20 cellular contexts compared by ENCODE assay signal in the genomic region with DNA sequence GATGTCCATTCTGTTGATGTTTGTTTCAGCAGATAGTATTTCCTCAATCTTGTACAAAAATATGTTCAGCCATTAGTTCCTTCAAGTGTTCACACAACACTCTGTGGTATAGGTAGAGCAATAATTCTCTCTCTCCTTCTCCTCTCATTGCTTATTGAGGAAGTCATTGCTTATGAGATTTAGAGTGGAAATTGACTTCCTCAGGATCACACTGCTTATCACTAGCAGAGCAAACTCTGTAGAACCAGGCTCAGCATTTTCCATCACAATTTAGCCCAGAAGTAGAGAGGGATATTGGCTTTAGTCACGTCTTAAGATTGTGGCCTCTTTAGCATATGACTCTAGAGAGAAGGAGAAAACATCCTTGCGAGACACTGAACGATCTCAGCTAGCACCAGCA. TPM values are rescaled to one million over a fixed set of nuclear protein-coding genes. Genes with fewer than 3 reads are reported as not detected.
DNase-seq lines count a peak whose midpoint lies in the region; ATAC-seq and TF ChIP-seq lines count a peak whose summit lies in the region.
"Had no signal": no experiment of that assay in that cellular context is flagged by ENCODE, and none has a peak within 500 bp of the region (broad histone marks: within the 10 kb centered on the region; RNA-seq: fewer than 3 reads in every experiment).

No MANE protein-coding gene starts in this region.

- H3K27ac Mint-ChIP-seq in Caco-2 (ENCODE audit: unreplicated experiment), result peak overlapping the region; percentile 60
- peak overlapping the region; percentile 38 for H3K27ac Mint-ChIP-seq in activated T-helper 17 cell treated with anti-CD3 and anti-CD28 coated beads, Interleukin-2, amount 50 U/mL, for 72 hours
- peak overlapping the region; percentile 6 for H3K27ac Mint-ChIP-seq in stimulated activated naive B cell treated with anti-CD40 and anti-IgM and Interleukin-4, amounts not matched to agents 10 μg/mL and 1 μg/mL and 100 μg/mL, for 72 hours
- H3K27ac Mint-ChIP-seq: CD8-positive, alpha-beta T cell had no signal

- H3K27me3 ChIP-seq in Caco-2 (replicated peaks; ENCODE audit: control insufficient read depth, insufficient read depth, low read length), result no peaks in the 10 kb centered on the region

- intact Hi-C loops in Caco-2 (cut with micrococcal nuclease; ENCODE audit: unreplicated experiment), result no loop called here

- peaks cover 38% of the 10 kb centered on the region for H3K4me1 Mint-ChIP-seq in Caco-2 (ENCODE audit: low read depth, unreplicated experiment)
- peaks cover 9% of the 10 kb centered on the region for H3K4me1 Mint-ChIP-seq in activated T-helper 17 cell treated with anti-CD3 and anti-CD28 coated beads, Interleukin-2, amount 50 U/mL, for 72 hours
- peaks cover 23 to 37% of the 10 kb centered on the region in 2 donors for H3K4me1 Mint-ChIP-seq in stimulated activated naive B cell treated with anti-CD40 and anti-IgM and Interleukin-4, amounts not matched to agents 10 μg/mL and 1 μg/mL and 100 μg/mL, for 72 hours

- H3K4me3 Mint-ChIP-seq in Caco-2 (ENCODE audit: unreplicated experiment), result no peak overlapping the region
- no peak overlapping the region for H3K4me3 Mint-ChIP-seq in activated T-helper 17 cell treated with anti-CD3 and anti-CD28 coated beads, Interleukin-2, amount 50 U/mL, for 72 hours
- no peak overlapping the region for H3K4me3 Mint-ChIP-seq in stimulated activated naive B cell treated with anti-CD40 and anti-IgM and Interleukin-4, amounts not matched to agents 10 μg/mL and 1 μg/mL and 100 μg/mL, for 72 hours
- H3K4me3 Mint-ChIP-seq: CD8-positive, alpha-beta T cell had no signal

- peaks cover 57% of the 10 kb centered on the region for H3K36me3 Mint-ChIP-seq in Caco-2 (ENCODE audit: insufficient read depth, unreplicated experiment)
- H3K36me3 Mint-ChIP-seq in activated T-helper 17 cell treated with anti-CD3 and anti-CD28 coated beads, Interleukin-2, amount 50 U/mL, for 72 hours (ENCODE audit: low read depth), result peaks cover 58% of the 10 kb centered on the region
- peaks cover 17 to 34% of the 10 kb centered on the region in 2 donors for H3K36me3 Mint-ChIP-seq in stimulated activated naive B cell treated with anti-CD40 and anti-IgM and Interleukin-4, amounts not matched to agents 10 μg/mL and 1 μg/mL and 100 μg/mL, for 72 hours

- H3K36me3 ChIP-seq in Caco-2 (ENCODE audit: control insufficient read depth, insufficient read depth, low read length), result peaks cover 1% of the 10 kb centered on the region

- BruUV-seq in Caco-2 (replicated peaks; lab: Mats Ljungman, UMichigan), result no TSS peak

- no peak for DNase-seq in Caco-2
- DNase-seq in KBM-7, result peak; percentile 25
- DNase-seq in stimulated activated naive B cell treated with anti-CD40 and anti-IgM and Interleukin-4, amounts not matched to agents 10 μg/mL and 1 μg/mL and 100 μg/mL, for 72 hours, result no peak
- no peak for DNase-seq in H4 (ENCODE audit: low spot score)
- DNase-seq in pons (ENCODE audit: low spot score), result no peak
- DNase-seq: C1 segment of cervical spinal cord; CD8-positive, alpha-beta T cell; DMS 273 treated with DMSO at 0.1 percent for 48 hours; DMS79 treated with DMSO at 0.1 percent for 48 hours; H7; NCI-H1105 treated with DMSO at 0.1 percent for 48 hours; NCI-H2029; NCI-H2227 treated with DMSO at 0.1 percent for 48 hours; NCI-H510A; NCI-H69; OCI-M1; SIG-M5 had no signal

- no peaks in the 10 kb centered on the region for H3K9me3 ChIP-seq in Caco-2

- no peak for ATAC-seq in activated T-helper 17 cell treated with anti-CD3 and anti-CD28 coated beads, Interleukin-2, amount 50 U/mL, for 72 hours (replicated peaks)
- no peak for ATAC-seq in stimulated activated naive B cell treated with anti-CD40 and anti-IgM and Interleukin-4, amounts not matched to agents 10 μg/mL and 1 μg/mL and 100 μg/mL, for 72 hours (replicated peaks)
- ATAC-seq in GM18517 (IDR thresholded peaks at IDR 0.05; ENCODE audit: unreplicated experiment), result no peak
- ATAC-seq: CD8-positive, alpha-beta T cell had no signal

- H3K9me3 Mint-ChIP-seq in Caco-2 (ENCODE audit: unreplicated experiment), result no peaks in the 10 kb centered on the region
- no peaks in the 10 kb centered on the region for H3K9me3 Mint-ChIP-seq in activated T-helper 17 cell treated with anti-CD3 and anti-CD28 coated beads, Interleukin-2, amount 50 U/mL, for 72 hours
- H3K9me3 Mint-ChIP-seq in stimulated activated naive B cell treated with anti-CD40 and anti-IgM and Interleukin-4, amounts not matched to agents 10 μg/mL and 1 μg/mL and 100 μg/mL, for 72 hours, result no peaks in the 10 kb centered on the region
- H3K9me3 Mint-ChIP-seq: CD8-positive, alpha-beta T cell had no signal

- in situ Hi-C loops in KBM-7 (cut with MboI; ENCODE audit: low pct_unique_long_range_greater_than_20kb, low sequenced_read_pairs), result no loop called here

- POLR2A ChIA-PET in Caco-2 (lab: Charles Lee), result no interaction called here

- CTCF ChIA-PET in Caco-2 (lab: Charles Lee), result no interaction called here

- H3K4me3 ChIP-seq in Caco-2 (ENCODE audit: low read depth, low read length), result no peak overlapping the region
- H3K4me3 ChIP-seq: SK-N-MC had no signal

- H3K4me1 ChIP-seq in Caco-2, result peaks cover 60% of the 10 kb centered on the region

- TF ChIP-seq CTCF in Caco-2 (IDR thresholded peaks at IDR 0.05; ENCODE audit: insufficient read depth in 1 of 2, low read depth in 1 of 2, low read length in 1 of 2, severe bottlenecking in 1 of 2, unreplicated experiment in 1 of 2), result no peak

- no peaks in the 10 kb centered on the region for H3K27me3 Mint-ChIP-seq in Caco-2 (ENCODE audit: insufficient read depth, unreplicated experiment)
- H3K27me3 Mint-ChIP-seq in activated T-helper 17 cell treated with anti-CD3 and anti-CD28 coated beads, Interleukin-2, amount 50 U/mL, for 72 hours, result no peaks in the 10 kb centered on the region
- H3K27me3 Mint-ChIP-seq in stimulated activated naive B cell treated with anti-CD40 and anti-IgM and Interleukin-4, amounts not matched to agents 10 μg/mL and 1 μg/mL and 100 μg/mL, for 72 hours, result no peaks in the 10 kb centered on the region

RNA-seq across cellular contexts. Expression of gene RAB11A, which starts 31.2 kb away (rescaled TPM):
- 208 and 232 TPM in 2 replicates for total RNA-seq in Caco-2 (2022)
- 100 to 1,000 TPM; 108 to 143 TPM for total RNA-seq in activated T-helper 17 cell treated with anti-CD3 and anti-CD28 coated beads, Interleukin-2, amount 50 U/mL, for 72 hours
- 237 and 253 TPM in 2 replicates for total RNA-seq in H4 (2014; rRNA removed; shearing (Covaris generic))

Comparison
In these comparisons a context has a peak if more than half of its experiments do, and no peak if none do; other contexts are left out.
1. H3K27ac Mint-ChIP-seq: peak in every context shown above with its lines; median percentile 60 in Caco-2; 38 in activated T-helper 17 cell treated with anti-CD3 and anti-CD28 coated beads, Interleukin-2, amount 50 U/mL, for 72 hours; 6 in stimulated activated naive B cell treated with anti-CD40 and anti-IgM and Interleukin-4, amounts not matched to agents 10 μg/mL and 1 μg/mL and 100 μg/mL, for 72 hours.